ENCODE assay signal across 18 cellular contexts in genomic region chr1:63802109-63802508, GRCh38. TPM values are rescaled to one million over a fixed set of nuclear protein-coding genes. Genes with fewer than 3 reads are reported as not detected.
"Had no signal": no experiment of that assay in that cellular context is flagged by ENCODE, and none has a peak within 500 bp of the region (broad histone marks: within the 10 kb centered on the region; RNA-seq: fewer than 3 reads in every experiment).

No MANE protein-coding gene starts in this region.

- H3K36me3 ChIP-seq: neutrophil, upper lobe of left lung had no signal

- DNase-seq: activated CD4-positive, alpha-beta T cell treated with anti-CD3 and anti-CD28 coated beads, Interleukin-2, amount 10 ng/mL, durations not matched to agents 24 days and 14 days; activated CD8-positive, alpha-beta memory T cell treated with anti-CD3 and anti-CD28 coated beads, Interleukin-2, amount 50 U/mL, for 4 hours; activated naive CD4-positive, alpha-beta T cell treated with anti-CD3 and anti-CD28 coated beads for 36 hours; activated naive CD8-positive, alpha-beta T cell treated with anti-CD3 and anti-CD28 coated beads, Interleukin-2, amount 50 U/mL, for 24 hours; activated T-cell treated with anti-CD3 and anti-CD28 coated beads, Interleukin-2, amount 50 U/mL, for 4 hours; anterior cingulate cortex; effector CD8-positive, alpha-beta T cell; mesenchymal stem cell; natural killer cell; stimulated activated CD4-positive, alpha-beta T cell treated with anti-CD3 and anti-CD28 coated beads, Interleukin-4, amount 100 ng/mL, for 4 hours; T-cell; testis; upper lobe of left lung had no signal

- H3K4me1 ChIP-seq: parathyroid adenoma had no signal

- H3K9ac ChIP-seq: parathyroid adenoma had no signal

- ATAC-seq: activated naive CD8-positive, alpha-beta T cell treated with anti-CD3 and anti-CD28 coated beads, Interleukin-2, amount 50 U/mL, for 24 hours; activated T-cell treated with anti-CD3 and anti-CD28 coated beads, Interleukin-2, amount 50 U/mL, for 4 hours; natural killer cell; sciatic nerve; stimulated activated memory B cell treated with anti-CD40 and anti-IgM and Interleukin-4, amounts not matched to agents 10 μg/mL and 1 μg/mL and 100 μg/mL, for 72 hours; T-cell had no signal

- H3K9me3 ChIP-seq: neutrophil, testis, upper lobe of left lung had no signal

- H2AFZ ChIP-seq: hepatocyte, parathyroid adenoma had no signal

- H3K4me2 ChIP-seq: hepatocyte had no signal

- H3K27me3 ChIP-seq: hepatocyte, testis, upper lobe of left lung had no signal

- H3K27ac ChIP-seq: hepatocyte, neutrophil, parathyroid adenoma, testis, upper lobe of left lung had no signal

- H3K4me3 ChIP-seq: hepatocyte, testis, upper lobe of left lung had no signal

RNA-seq across cellular contexts. Expression of gene ROR1, which starts 28.3 kb away (rescaled TPM):
- total RNA-seq: activated CD4-positive, alpha-beta T cell treated with anti-CD3 and anti-CD28 coated beads, Interleukin-2, amount 10 ng/mL, durations not matched to agents 24 days and 14 days had no signal
